In genomic region chr2:170881840-170882239, GRCh38 we compare ENCODE assay signal across 8 cellular contexts.
"Had no signal": no experiment of that assay in that cellular context is flagged by ENCODE, and none has a peak within 500 bp of the region (broad histone marks: within the 10 kb centered on the region; RNA-seq: fewer than 3 reads in every experiment).

No MANE protein-coding gene starts in this region.

- FAIRE-seq: H1, H54, HTR-8/SVneo had no signal

- DNase-seq: GM23248, H9, HCEC 1CT, IMR-90, KBM-7 had no signal
